ENCODE assay signal across 22 cellular contexts in the genomic region with DNA sequence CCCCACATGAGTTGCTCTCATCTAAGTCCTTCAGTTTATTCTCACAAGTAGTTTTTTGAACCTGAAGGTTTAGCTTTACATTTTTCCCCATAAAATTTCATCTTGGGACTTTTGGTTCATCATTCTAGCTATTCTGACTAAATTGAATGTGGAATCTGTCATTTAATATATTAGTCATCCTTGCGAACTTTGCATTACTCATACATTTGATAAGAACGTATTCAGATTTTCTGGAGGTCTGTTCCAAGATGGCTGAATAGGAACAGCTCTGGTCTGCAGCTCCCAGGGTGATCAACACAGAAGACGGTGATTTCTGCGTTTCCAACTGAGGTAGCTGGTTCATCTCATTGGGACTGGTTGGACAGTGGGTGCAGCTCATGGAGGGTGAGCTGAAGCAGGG. TPM values are rescaled to one million over a fixed set of nuclear protein-coding genes. Genes with fewer than 3 reads are reported as not detected.
DNase-seq lines count a peak whose midpoint lies in the region; ATAC-seq, FAIRE-seq and TF ChIP-seq lines count a peak whose summit lies in the region.
"Had no signal": no experiment of that assay in that cellular context is flagged by ENCODE, and none has a peak within 500 bp of the region (broad histone marks: within the 10 kb centered on the region; RNA-seq: fewer than 3 reads in every experiment).

No MANE protein-coding gene starts in this region.

- H3K9me3 ChIP-seq in A549 (no peaks in the 10 kb centered on the region), GM23248 (ENCODE audit: low read depth) (no peaks in the 10 kb centered on the region), endothelial cell of umbilical vein (replicated peaks; ENCODE audit: control insufficient read depth, insufficient read depth, low read length) (no peaks in the 10 kb centered on the region)
- H3K9me3 ChIP-seq: esophagus muscularis mucosa, gastroesophageal sphincter, left lung, right lobe of liver had no signal

- intact Hi-C loops in endothelial cell of umbilical vein (cut with micrococcal nuclease), result no loop called here

- dilution Hi-C loops in endothelial cell of umbilical vein (cut with MboI; ENCODE audit: extremely low pct_ligation_motif_present, low sequenced_read_pairs), result no loop called here

- TF ChIP-seq EP300 in A549 (IDR thresholded peaks at IDR 0.05), result no peak

- no peak overlapping the region for H3K4me3 ChIP-seq in A549
- H3K4me3 ChIP-seq in GM23248, result no peak overlapping the region
- no peak overlapping the region for H3K4me3 ChIP-seq in endothelial cell of umbilical vein (replicated peaks in 1 of 3; ENCODE audit: insufficient read depth in 1 of 3, low read depth in 1 of 3, low read length in 3 of 3)
- H3K4me3 ChIP-seq: esophagus muscularis mucosa, gastroesophageal sphincter, GM23338, left lung, right lobe of liver had no signal

- TF ChIP-seq POLR2A in A549 (IDR thresholded peaks at IDR 0.05; ENCODE audit: low read length) (no peak), endothelial cell of umbilical vein (IDR thresholded peaks at IDR 0.05; ENCODE audit: low read depth, low read length) (no peak)

- H3K4me2 ChIP-seq in A549 (no peak overlapping the region), GM23248 (ENCODE audit: unreplicated experiment) (no peak overlapping the region), endothelial cell of umbilical vein (ENCODE audit: insufficient read depth, low read length) (no peak overlapping the region)
- H3K4me2 ChIP-seq: GM23338 had no signal

- no peaks in the 10 kb centered on the region for H3K36me3 ChIP-seq in GM23248 (ENCODE audit: low read depth)
- no peaks in the 10 kb centered on the region for H3K36me3 ChIP-seq in endothelial cell of umbilical vein (ENCODE audit: control insufficient read depth in 2 of 2, extremely low read depth in 1 of 2, insufficient read depth in 2 of 2, low read length in 2 of 2)
- H3K36me3 ChIP-seq: esophagus muscularis mucosa, gastroesophageal sphincter, left lung, right lobe of liver had no signal

- no peaks in the 10 kb centered on the region for H3K9me1 ChIP-seq in endothelial cell of umbilical vein (replicated peaks; ENCODE audit: control insufficient read depth, extremely low read depth, insufficient read depth, low read length)

- H3K27me3 ChIP-seq in GM23248 (replicated peaks; ENCODE audit: insufficient read depth) (no peaks in the 10 kb centered on the region), endothelial cell of umbilical vein (ENCODE audit: control insufficient read depth in 2 of 2, insufficient read depth in 2 of 2, low read length in 2 of 2) (no peaks in the 10 kb centered on the region)
- H3K27me3 ChIP-seq: esophagus muscularis mucosa, gastroesophageal sphincter, left lung, right lobe of liver had no signal

- BruUV-seq in endothelial cell of umbilical vein (replicated peaks; lab: Mats Ljungman, UMichigan), result no TSS peak

- no peak for TF ChIP-seq RAD21 in A549 (conservative IDR thresholded peaks at IDR 0.05 in 1 of 2, IDR thresholded peaks at IDR 0.05 in 1 of 2)

- FAIRE-seq in A549 (lab: Jason Lieb, UNC) (no peak), endothelial cell of umbilical vein (lab: Jason Lieb, UNC) (no peak)

- H3K27ac ChIP-seq in A549 (peak overlapping the region in 1 of 2 experiments; percentile 37; a peak in 1 of 6 replicates), GM23248 (no peak overlapping the region), endothelial cell of umbilical vein (ENCODE audit: insufficient read depth, low read depth, low read length) (no peak overlapping the region)
- H3K27ac ChIP-seq: esophagus muscularis mucosa, gastroesophageal sphincter, left lung, right lobe of liver had no signal

- 59% methylated on average over 4 of the region's 4 CpGs for WGBS in A549 (ENCODE audit: missing lambda C conversion rate)
- WGBS in GM23248 (ENCODE audit: low coverage in 1 of 2, low lambda C conversion rate in 2 of 2, missing lambda C conversion rate in 2 of 2), 2 experiments, result 60 to 61% methylated on average over 4 of the region's 4 CpGs

- in situ Hi-C loops in GM23248 (cut with MboI) (no loop called here), GM13976 (cut with MboI; ENCODE audit: low sequenced_read_pairs, unreplicated experiment) (no loop called here)

- TF ChIP-seq CTCF in A549 (IDR thresholded peaks at IDR 0.05) (no peak), endothelial cell of umbilical vein (IDR thresholded peaks at IDR 0.05; ENCODE audit: extremely low read depth in 1 of 2, insufficient read depth in 1 of 2, low read depth in 1 of 2, low read length in 2 of 2) (no peak), GM13976 (IDR thresholded peaks at IDR 0.05; ENCODE audit: borderline replicate concordance, control extremely low read depth, extremely low read depth, insufficient read depth, missing control alignments) (no peak)

- H2AFZ ChIP-seq in GM23248 (no peak overlapping the region; the same call in 1 of the 2 replicates), endothelial cell of umbilical vein (ENCODE audit: low read depth, low read length) (peak overlapping the region; percentile 75)
- H2AFZ ChIP-seq: GM23338 had no signal

- H3K79me2 ChIP-seq in GM23248 (ENCODE audit: insufficient read depth) (no peaks in the 10 kb centered on the region), endothelial cell of umbilical vein (ENCODE audit: control insufficient read depth, insufficient read depth, low read length) (no peaks in the 10 kb centered on the region)

- DNase-seq in A549 (ENCODE audit: low read depth in 1 of 2, low spot score in 1 of 2) (no peak), GM23248 (peak; percentile 30), RPMI7951 (ENCODE audit: low read depth) (peak; percentile 42), endothelial cell of umbilical vein (ENCODE audit: low read depth, low spot score) (no peak), NCI-H146 treated with DMSO at 0.1 percent for 48 hours (lab: John Stamatoyannopoulos, UW; ENCODE audit: unreplicated experiment) (no peak), GM13976 (ENCODE audit: low spot score) (no peak), HUDEP-2 (lab: John Stamatoyannopoulos, UW; ENCODE audit: unreplicated experiment in 76 of 76) (no peak)
- DNase-seq: activated CD4-positive, alpha-beta T cell treated with anti-CD3 and anti-CD28 coated beads, Interleukin-2, amount 10 ng/mL, durations not matched to agents 7 days and 5 days; activated naive CD4-positive, alpha-beta T cell treated with anti-CD3 and anti-CD28 coated beads, Interleukin-2, amount 50 U/mL, for 16 hours; aorta; DMS79 treated with DMSO at 0.1 percent for 48 hours; left lung; mesenchymal stem cell; NCI-H1092 treated with DMSO at 0.1 percent for 48 hours; NCI-H1930; NCI-H526 treated with DMSO at 0.1 percent for 48 hours; right lobe of liver; stimulated activated CD4-positive, alpha-beta T cell treated with anti-CD3 and anti-CD28 coated beads, Interleukin-2, amount 100 ng/mL, for 48 hours had no signal

- H3F3A ChIP-seq in GM23248 (ENCODE audit: insufficient read depth), result no peaks in the 10 kb centered on the region; the same call in 1 of the 2 replicates

- no peaks in the 10 kb centered on the region for H4K20me1 ChIP-seq in GM23248 (ENCODE audit: insufficient read depth)
- H4K20me1 ChIP-seq in endothelial cell of umbilical vein (replicated peaks; ENCODE audit: control insufficient read depth, extremely low read depth, insufficient read depth, low read length), result no peaks in the 10 kb centered on the region

- H3K9ac ChIP-seq in GM23248 (no peak overlapping the region), endothelial cell of umbilical vein (replicated peaks; ENCODE audit: extremely low read depth, insufficient read depth, low read length) (no peak overlapping the region)

- POLR2A ChIA-PET in A549 (lab: Yijun Ruan, JAX) (no interaction called here), endothelial cell of umbilical vein (lab: Charles Lee) (no interaction called here)

- CTCF ChIA-PET in A549 (lab: Yijun Ruan, JAX), result no interaction called here
- CTCF ChIA-PET in endothelial cell of umbilical vein (lab: Charles Lee), result interaction anchor here (1.0 to 1.7 kb wide), 4 partner anchors 45 to 178 kb away, joined by 3 to 12 read pairs (median 4); partner anchors contain the start of gene AHCYL1

- H3K9me2 ChIP-seq in GM23248 (ENCODE audit: insufficient read depth), result no peaks in the 10 kb centered on the region

- H3K4me1 ChIP-seq in A549 (peaks cover 10% of the 10 kb centered on the region; the same call in 2 of the 3 replicates), GM23248 (ENCODE audit: insufficient read depth) (peaks cover 7% of the 10 kb centered on the region; the same call in 1 of the 2 replicates), endothelial cell of umbilical vein (ENCODE audit: control insufficient read depth, extremely low read depth, insufficient read depth, low read length) (peaks cover 12% of the 10 kb centered on the region)
- H3K4me1 ChIP-seq: gastroesophageal sphincter, right lobe of liver had no signal

- ATAC-seq in A549 (no peak), GM19351 (IDR thresholded peaks at IDR 0.05; ENCODE audit: unreplicated experiment) (no peak)
- ATAC-seq: gastroesophageal sphincter, GM23338, right lobe of liver had no signal

TF ChIP-seq in A549, 52 proteins besides CTCF, POLR2A, EP300 and RAD21 (continues in another document):
- TF ChIP-seq GATA3 (IDR thresholded peaks at IDR 0.05; ENCODE audit: borderline replicate concordance) (no peak), HOXB13 (CRISPR knock-in tag; IDR thresholded peaks at IDR 0.05; ENCODE audit: low read depth) (no peak), POLR2AphosphoS2 (conservative IDR thresholded peaks at IDR 0.05; ENCODE audit: low read length) (no peak)

TF ChIP-seq in endothelial cell of umbilical vein, 7 proteins besides CTCF, POLR2A, EP300 and RAD21 (continues in another document):
- peak; percentile 44 for TF ChIP-seq FOS (IDR thresholded peaks at IDR 0.05; ENCODE audit: borderline replicate concordance, insufficient read depth, low read length)
- TF ChIP-seq JUN (IDR thresholded peaks at IDR 0.05; ENCODE audit: borderline replicate concordance, insufficient read depth, insufficient read length, low read depth), result no peak

RNA-seq across cellular contexts. Expression of gene CSF1, which starts 59.8 kb away (rescaled TPM):
- polyA plus RNA-seq in A549 (2011; rRNA removed), result 36.3 and 45.7 TPM in 2 replicates
- 40.0 and 56.5 TPM in 2 replicates for polyA plus RNA-seq in A549 (2012; cell fraction: cytosol; rRNA removed)
- 84.0 and 105 TPM in 2 replicates for polyA plus RNA-seq in A549 (2012; cell fraction: nucleus; rRNA removed)
- 35.1 to 42.4 TPM (median 37.5 TPM) in 3 replicates for polyA plus RNA-seq in A549 (2017; fragmentation: RNase III; extraction: RNeasy Plus Mini Kit Qiagen cat#74134 plus additional on column Dnase treatment)
- polyA minus RNA-seq in A549 (2011; rRNA and poly(A)+ RNA removed), result 32.5 and 34.0 TPM in 2 replicates
- total RNA-seq in GM23248 (2014; rRNA removed; shearing (Covaris generic)), result 60.0 and 87.0 TPM in 2 replicates
- polyA plus RNA-seq in GM23248 (2016; fragmentation: Nextera tagmentation; extraction: Ambion mirVana), result 65.3 and 67.9 TPM in 2 replicates
- 35.4 and 51.5 TPM in 2 replicates for total RNA-seq in RPMI7951 (2014; rRNA removed; shearing (Covaris generic))
- total RNA-seq in endothelial cell of umbilical vein, result 22.7 and 28.9 TPM in 2 replicates
- polyA plus RNA-seq in endothelial cell of umbilical vein, result 23.3 and 24.5 TPM in 2 replicates
- polyA plus RNA-seq in endothelial cell of umbilical vein (2011; cell fraction: cytosol; rRNA removed), result 18.0 and 21.7 TPM in 2 replicates
- 17.9 and 23.3 TPM in 2 replicates for polyA plus RNA-seq in endothelial cell of umbilical vein (2011; cell fraction: nucleus; rRNA removed)
- polyA plus RNA-seq in endothelial cell of umbilical vein (2012), result 18.7 and 20.5 TPM in 2 replicates
- 10.2 and 22.5 TPM in 2 replicates for polyA minus RNA-seq in endothelial cell of umbilical vein
- 1.6 TPM for polyA minus RNA-seq in endothelial cell of umbilical vein (2011; cell fraction: cytosol; rRNA and poly(A)+ RNA removed)
- polyA minus RNA-seq in endothelial cell of umbilical vein (2011; cell fraction: nucleus; rRNA and poly(A)+ RNA removed), result 5.8 and 10.2 TPM in 2 replicates

Comparison
In these comparisons a context has a peak if more than half of its experiments do, and no peak if none do; other contexts are left out.
1. DNase-seq: peak in GM23248 (single experiment) and RPMI7951 (single experiment); none in A549 (0 of 2), endothelial cell of umbilical vein (single experiment), NCI-H146 treated with DMSO at 0.1 percent for 48 hours (single experiment), GM13976 (single experiment) and HUDEP-2 (0 of 76).